Comparison of ENCODE assay signal across 8 cellular contexts in the genomic region with DNA sequence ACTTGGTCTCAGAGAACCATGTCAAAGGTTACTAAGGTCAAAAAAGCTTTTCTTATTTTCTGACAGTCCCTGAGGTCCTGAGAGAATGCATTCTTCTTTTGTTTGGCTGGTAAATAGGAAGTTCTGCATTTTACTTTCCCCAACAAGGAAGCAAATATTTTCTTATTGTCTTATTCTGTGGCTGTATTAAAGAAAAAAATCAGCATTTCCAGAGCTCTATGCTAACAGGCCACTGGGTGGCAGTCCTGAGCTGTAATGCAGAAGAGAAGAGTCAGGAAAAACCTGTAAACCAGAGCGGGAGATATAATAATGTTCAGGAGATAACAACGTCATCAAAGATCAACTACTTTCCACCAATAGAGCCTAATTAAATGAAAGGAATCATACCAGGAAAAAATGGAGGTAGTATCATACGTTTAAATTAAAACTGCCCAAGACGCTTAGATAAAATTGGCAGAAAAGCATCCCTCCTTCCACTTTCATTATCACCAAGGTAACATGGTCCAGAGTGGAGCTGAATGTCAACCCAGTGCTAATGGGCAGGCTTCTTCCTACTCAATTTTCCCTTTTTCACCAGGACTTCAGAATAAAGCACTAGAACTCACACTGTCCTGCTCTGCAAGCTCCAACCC. TPM values are rescaled to one million over a fixed set of nuclear protein-coding genes. Genes with fewer than 3 reads are reported as not detected.
A peak's percentile ranks its signal among the peaks of the same experiment; 100 is the strongest.
DNase-seq lines count a peak whose midpoint lies in the region; ATAC-seq and TF ChIP-seq lines count a peak whose summit lies in the region.

No MANE protein-coding gene starts in this region.

- dilution Hi-C loops in mammary epithelial cell (cut with HindIII; ENCODE audit: low sequenced_read_pairs): no loop called here

- H4K20me1 ChIP-seq in mammary epithelial cell (ENCODE audit: insufficient read depth, low read length): no peaks in the 10 kb centered on the region

- H3K27ac ChIP-seq in mammary epithelial cell (ENCODE audit: insufficient read depth, low read depth, low read length): no peak overlapping the region

- intact Hi-C loops in mammary epithelial cell (cut with micrococcal nuclease): loop anchor here (1.0 to 2.0 kb wide), 7 partner anchors 42 to 667 kb away; no protein-coding TSS in a partner anchor

- CTCF ChIA-PET in mammary epithelial cell (lab: Charles Lee; ENCODE audit: low non-redundant PET): interaction anchor here (0.5 to 1.1 kb wide), 8 partner anchors 42 to 495 kb away, joined by 3 to 5 read pairs (median 3); no protein-coding TSS in a partner anchor

- no peak for ATAC-seq in HG02763 (IDR thresholded peaks at IDR 0.05; ENCODE audit: unreplicated experiment)

- H2AFZ ChIP-seq in mammary epithelial cell (ENCODE audit: low read depth, low read length): peak overlapping the region; percentile 68

- no peaks in the 10 kb centered on the region for H3K27me3 ChIP-seq in mammary epithelial cell (ENCODE audit: insufficient read depth, low read length)

- no TSS peak for BruUV-seq in mammary epithelial cell (replicated peaks; lab: Mats Ljungman, UMichigan)

- H3K4me3 ChIP-seq in WI38 (ENCODE audit: low read depth, low read length) (peak overlapping the region; percentile 44), mammary epithelial cell (replicated peaks in 1 of 3; ENCODE audit: insufficient read depth in 1 of 3, low read depth in 2 of 3, low read length in 3 of 3) (peak overlapping the region in 2 of 3 experiments; percentile 3)

- 15% methylated on average over 4 of the region's 4 CpGs for WGBS in mammary epithelial cell (ENCODE audit: low coverage, missing lambda C conversion rate)

- no peaks in the 10 kb centered on the region for H3K9me3 ChIP-seq in mammary epithelial cell (replicated peaks; ENCODE audit: insufficient read depth, low read length)

- H3K79me2 ChIP-seq in mammary epithelial cell (ENCODE audit: insufficient read depth, low read length): no peaks in the 10 kb centered on the region

- DNase-seq in AG20443 (ENCODE audit: low spot score): peak; percentile 68
- peak; percentile 45 for DNase-seq in H4 (ENCODE audit: low spot score)
- peak; percentile 81 for DNase-seq in NCI-H2196 (lab: John Stamatoyannopoulos, UW; ENCODE audit: unreplicated experiment)
- peak; percentile 52 for DNase-seq in mammary epithelial cell
- DNase-seq in kidney glomerular epithelial cell (lab: John Stamatoyannopoulos, UW): peak; percentile 74
- peak; percentile 77 for DNase-seq in stimulated activated CD4-positive, alpha-beta T cell treated with anti-CD3 and anti-CD28 coated beads, Interleukin-2, amount 100 ng/mL, for 24 hours

- H3K36me3 ChIP-seq in mammary epithelial cell (ENCODE audit: insufficient read depth, low read length): no peaks in the 10 kb centered on the region

- H3K9ac ChIP-seq in mammary epithelial cell (ENCODE audit: insufficient read depth, low read length): no peak overlapping the region

- peak overlapping the region; percentile 63 for H3K4me2 ChIP-seq in mammary epithelial cell (ENCODE audit: insufficient read depth, low read depth, low read length)

- peaks cover 20% of the 10 kb centered on the region for H3K4me1 ChIP-seq in mammary epithelial cell (ENCODE audit: insufficient read depth, low read length)

- in situ Hi-C loops in mammary epithelial cell (cut with MboI; ENCODE audit: low sequenced_read_pairs in 2 of 2): no loop called here

- peak; percentile 79 for TF ChIP-seq CTCF in WI38 (IDR thresholded peaks at IDR 0.05; ENCODE audit: low read depth, low read length)
- TF ChIP-seq CTCF in mammary epithelial cell (conservative IDR thresholded peaks at IDR 0.05 in 1 of 2, IDR thresholded peaks at IDR 0.05 in 1 of 2; ENCODE audit: extremely low read depth in 1 of 2, insufficient read depth in 1 of 2, low read depth in 1 of 2, low read length in 2 of 2): peak; percentile 84 to 92

RNA-seq across cellular contexts. Expression of a gene that starts 55.6 kb away (rescaled TPM):
- 7.5 and 8.6 TPM in 2 replicates for total RNA-seq in H4 (2014; rRNA removed; shearing (Covaris generic))
- 10 to 100 TPM; 34.7 to 58.2 TPM for total RNA-seq in mammary epithelial cell
- 10.1 TPM for polyA plus RNA-seq in mammary epithelial cell
- polyA minus RNA-seq in mammary epithelial cell: 56.7 TPM
